15 cellular contexts compared by ENCODE assay signal in the genomic region with DNA sequence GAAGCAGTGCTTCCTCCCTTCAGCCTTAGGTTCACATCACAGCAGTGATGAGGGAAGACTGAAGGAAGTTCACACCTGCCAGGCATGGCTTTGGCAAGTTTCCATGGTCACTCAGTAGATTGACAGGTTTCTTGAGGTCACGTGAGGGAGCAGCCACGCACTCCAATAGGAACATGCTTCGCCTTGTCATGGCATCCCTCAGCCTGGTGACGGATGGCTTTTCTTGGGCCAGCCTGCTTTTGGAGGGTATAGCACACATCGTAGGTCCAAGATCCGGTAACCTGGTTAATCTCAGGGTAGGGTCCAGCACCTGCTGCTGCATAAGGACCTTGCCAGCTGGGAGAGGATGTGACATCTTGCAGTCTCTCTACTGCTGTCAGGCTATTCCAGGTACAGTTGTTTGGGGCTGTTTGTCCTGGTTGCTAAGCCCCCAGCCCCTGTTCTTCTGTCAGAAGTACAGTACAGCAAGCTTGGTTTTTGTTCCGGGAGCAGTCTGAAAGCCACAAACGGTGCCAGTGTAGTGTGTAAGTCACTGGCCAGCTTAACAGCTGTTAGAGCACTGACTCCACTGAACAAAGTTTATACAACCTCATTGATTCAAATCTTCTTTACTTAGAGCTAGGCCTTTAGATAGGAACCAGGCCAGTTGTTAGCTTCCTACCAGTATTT. TPM values are rescaled to one million over a fixed set of nuclear protein-coding genes. Genes with fewer than 3 reads are reported as not detected.
DNase-seq lines count a peak whose midpoint lies in the region; ATAC-seq and TF ChIP-seq lines count a peak whose summit lies in the region.
"Had no signal": no experiment of that assay in that cellular context is flagged by ENCODE, and none has a peak within 500 bp of the region (broad histone marks: within the 10 kb centered on the region; RNA-seq: fewer than 3 reads in every experiment).

No MANE protein-coding gene starts in this region.

- H3K9me3 ChIP-seq in CD8-positive, alpha-beta T cell (ENCODE audit: low read length), result no peaks in the 10 kb centered on the region
- H3K9me3 ChIP-seq in KOPT-K1 (ENCODE audit: insufficient read depth, low read length, poor library complexity, severe bottlenecking), result no peaks in the 10 kb centered on the region
- H3K9me3 ChIP-seq: BLaER1 treated with 17β-estradiol and CSF1 and Interleukin-3, amounts not matched to agents 10 nM and 100 nM had no signal

- no peak overlapping the region for H3K4me3 ChIP-seq in CD8-positive, alpha-beta T cell (ENCODE audit: low read depth, low read length)
- H3K4me3 ChIP-seq: BLaER1 treated with 17β-estradiol and CSF1 and Interleukin-3, amounts not matched to agents 10 nM and 100 nM; GM23338; neural progenitor cell had no signal

- POLR2A ChIA-PET in CD8-positive, alpha-beta T cell (lab: Charles Lee), result interaction anchor here (6.9 kb wide), 1 partner anchor 14 kb away, joined by 95 read pairs; no protein-coding TSS in a partner anchor

- no peaks in the 10 kb centered on the region for H3K9me3 Mint-ChIP-seq in CD8-positive, alpha-beta T cell
- no peaks in the 10 kb centered on the region for H3K9me3 Mint-ChIP-seq in natural killer cell treated with Interleukin-12 subunit alpha and Interleukin-12 subunit beta and Interleukin-15 and Interleukin-18, amount 100 ng/mL, for 72 hours
- H3K9me3 Mint-ChIP-seq: activated B cell treated with CpG ODN at 0.5 μM for 24 hours, GM23338, neural progenitor cell had no signal

- peaks cover 62% of the 10 kb centered on the region for H3K36me3 Mint-ChIP-seq in CD8-positive, alpha-beta T cell
- H3K36me3 Mint-ChIP-seq in natural killer cell treated with Interleukin-12 subunit alpha and Interleukin-12 subunit beta and Interleukin-15 and Interleukin-18, amount 100 ng/mL, for 72 hours, result peaks cover 31% of the 10 kb centered on the region

- CTCF ChIA-PET in CD8-positive, alpha-beta T cell (lab: Charles Lee), result interaction anchor here (0.6 to 14.7 kb wide), 4 partner anchors 8 to 39 kb away, joined by 3 to 187 read pairs (median 86); no protein-coding TSS in a partner anchor

- H3K27me3 Mint-ChIP-seq in CD8-positive, alpha-beta T cell (ENCODE audit: low read depth), result no peaks in the 10 kb centered on the region
- no peaks in the 10 kb centered on the region for H3K27me3 Mint-ChIP-seq in natural killer cell treated with Interleukin-12 subunit alpha and Interleukin-12 subunit beta and Interleukin-15 and Interleukin-18, amount 100 ng/mL, for 72 hours
- H3K27me3 Mint-ChIP-seq: activated B cell treated with CpG ODN at 0.5 μM for 24 hours had no signal

- peaks cover 89% of the 10 kb centered on the region for H3K4me1 Mint-ChIP-seq in CD8-positive, alpha-beta T cell (ENCODE audit: low read depth)
- peaks cover 69 to 79% of the 10 kb centered on the region in 2 donors for H3K4me1 Mint-ChIP-seq in natural killer cell treated with Interleukin-12 subunit alpha and Interleukin-12 subunit beta and Interleukin-15 and Interleukin-18, amount 100 ng/mL, for 72 hours (ENCODE audit: low read depth in 2 of 2)

- peak overlapping the region; percentile 79 for H3K4me3 Mint-ChIP-seq in CD8-positive, alpha-beta T cell
- no peak overlapping the region for H3K4me3 Mint-ChIP-seq in natural killer cell treated with Interleukin-12 subunit alpha and Interleukin-12 subunit beta and Interleukin-15 and Interleukin-18, amount 100 ng/mL, for 72 hours
- H3K4me3 Mint-ChIP-seq: activated B cell treated with CpG ODN at 0.5 μM for 24 hours, GM23338, neural progenitor cell had no signal

- H3K27me3 ChIP-seq in CD8-positive, alpha-beta T cell (ENCODE audit: insufficient read depth, low read length), result no peaks in the 10 kb centered on the region
- H3K27me3 ChIP-seq: BLaER1 treated with 17β-estradiol and CSF1 and Interleukin-3, amounts not matched to agents 10 nM and 100 nM; neural progenitor cell had no signal

- H3K36me3 ChIP-seq in CD8-positive, alpha-beta T cell (ENCODE audit: insufficient read depth, low read length), result peaks cover 40% of the 10 kb centered on the region
- H3K36me3 ChIP-seq in KOPT-K1 (ENCODE audit: insufficient read depth, low read length), result peaks cover 64% of the 10 kb centered on the region
- H3K36me3 ChIP-seq: neural progenitor cell had no signal

- H3K27ac ChIP-seq in CD8-positive, alpha-beta T cell (ENCODE audit: low read depth, low read length), result peak overlapping the region; percentile 13
- H3K27ac ChIP-seq in KOPT-K1 (ENCODE audit: low read depth, low read length, poor library complexity, severe bottlenecking) (peak overlapping the region; percentile 32), caudate nucleus (ENCODE audit: low read depth, low read length) (peak overlapping the region; percentile 79)
- H3K27ac ChIP-seq: BLaER1 treated with 17β-estradiol and CSF1 and Interleukin-3, amounts not matched to agents 10 nM and 100 nM; neural progenitor cell had no signal

- peak overlapping the region; percentile 88 for H3K27ac Mint-ChIP-seq in CD8-positive, alpha-beta T cell
- peak overlapping the region; percentile 83 to 88 for H3K27ac Mint-ChIP-seq in natural killer cell treated with Interleukin-12 subunit alpha and Interleukin-12 subunit beta and Interleukin-15 and Interleukin-18, amount 100 ng/mL, for 72 hours
- H3K27ac Mint-ChIP-seq: activated B cell treated with CpG ODN at 0.5 μM for 24 hours, GM23338, neural progenitor cell had no signal

- peaks cover 70% of the 10 kb centered on the region for H3K4me1 ChIP-seq in CD8-positive, alpha-beta T cell (ENCODE audit: insufficient read depth, low read length)

- ATAC-seq in CD8-positive, alpha-beta T cell, result no peak
- ATAC-seq in natural killer cell treated with Interleukin-12 subunit alpha and Interleukin-12 subunit beta and Interleukin-15 and Interleukin-18, amount 100 ng/mL, for 72 hours, result no peak
- no peak for ATAC-seq in HG02938 (IDR thresholded peaks at IDR 0.05; ENCODE audit: unreplicated experiment)
- ATAC-seq: GM23338 had no signal

- intact Hi-C loops in CD8-positive, alpha-beta T cell (cut with DNase I, micrococcal nuclease), result no loop called here

- DNase-seq in CD8-positive, alpha-beta T cell, result no peak
- DNase-seq in caudate nucleus (lab: John Stamatoyannopoulos, UW) (no peak), KG1 (lab: John Stamatoyannopoulos, UW) (no peak), kidney glomerular epithelial cell (lab: John Stamatoyannopoulos, UW) (no peak)
- no peak for DNase-seq in natural killer cell treated with Interleukin-12 subunit alpha and Interleukin-12 subunit beta and Interleukin-15 and Interleukin-18, amount 100 ng/mL, for 72 hours (ENCODE audit: low spot score)
- DNase-seq: activated B cell treated with CpG ODN at 0.5 μM for 24 hours; DMS79 treated with DMSO at 0.1 percent for 48 hours; MM.1S; NCI-H2081; stimulated activated CD4-positive, alpha-beta T cell treated with anti-CD3 and anti-CD28 coated beads, Interleukin-4, amount 100 ng/mL, for 24 hours had no signal

- TF ChIP-seq CTCF in CD8-positive, alpha-beta T cell (IDR thresholded peaks at IDR 0.05), result no peak

RNA-seq across cellular contexts. Expression of gene PSMD6, which starts 42.3 kb away (rescaled TPM):
- 100 to 1,000 TPM; 134 to 138 TPM for total RNA-seq in CD8-positive, alpha-beta T cell
- 10 to 100 TPM; 82.7 to 95.7 TPM for total RNA-seq in natural killer cell treated with Interleukin-12 subunit alpha and Interleukin-12 subunit beta and Interleukin-15 and Interleukin-18, amount 100 ng/mL, for 72 hours

Comparison
In these comparisons a context has a peak if more than half of its experiments do, and no peak if none do; other contexts are left out.
1. H3K27ac ChIP-seq: peak in every context shown above with its lines; median percentile 79 in caudate nucleus; 32 in KOPT-K1; 13 in CD8-positive, alpha-beta T cell.